In genomic region chr22:19412478-19412877, GRCh38 we compare ENCODE assay signal across 35 cellular contexts. TPM values are rescaled to one million over a fixed set of nuclear protein-coding genes. Genes with fewer than 3 reads are reported as not detected.
DNase-seq lines count a peak whose midpoint lies in the region; ATAC-seq, FAIRE-seq and TF ChIP-seq lines count a peak whose summit lies in the region.
"Had no signal": no experiment of that assay in that cellular context is flagged by ENCODE, and none has a peak within 500 bp of the region (broad histone marks: within the 10 kb centered on the region; RNA-seq: fewer than 3 reads in every experiment).

No MANE protein-coding gene starts in this region.

- H3K23ac ChIP-seq in trophoblast cell (ENCODE audit: low read length) = no peak overlapping the region

- no peak overlapping the region for H3K4me3 Mint-ChIP-seq in CD4-positive, CD25-positive, alpha-beta regulatory T cell
- no peak overlapping the region for H3K4me3 Mint-ChIP-seq in Caco-2 (ENCODE audit: unreplicated experiment)
- H3K4me3 Mint-ChIP-seq in glutamatergic neuron (ENCODE audit: unreplicated experiment) = no peak overlapping the region
- H3K4me3 Mint-ChIP-seq: activated CD4-positive, alpha-beta memory T cell treated with anti-CD3 and anti-CD28 coated beads for 36 hours; neural progenitor cell had no signal

- H3K79me1 ChIP-seq in trophoblast cell (ENCODE audit: low read length) = no peaks in the 10 kb centered on the region

- POLR2A ChIA-PET in Caco-2 (lab: Charles Lee) (interaction anchor here (0.6 kb wide), 1 partner anchor 144 kb away, joined by 4 read pairs; no protein-coding TSS in a partner anchor), K562 (lab: Yijun Ruan, JAX) (interaction anchor here (1.8 to 14.3 kb wide), 5 partner anchors 11 to 33 kb away, joined by 5 to 245 read pairs (median 13); partner anchors contain the start of genes HIRA and MRPL40)

- in situ Hi-C loops in K562 (cut with MboI) = no loop called here

- no peak overlapping the region for H4K91ac ChIP-seq in trophoblast cell (ENCODE audit: low read depth, low read length)

- H2AFZ ChIP-seq in K562 (ENCODE audit: low read depth, low read length) (no peak overlapping the region), trophoblast cell (ENCODE audit: insufficient read depth, low read length, poor library complexity) (no peak overlapping the region)
- H2AFZ ChIP-seq: neural progenitor cell, parathyroid adenoma had no signal

- H2BK5ac ChIP-seq in trophoblast cell (ENCODE audit: low read depth, low read length, poor library complexity) = no peak overlapping the region

- H3K4me1 Mint-ChIP-seq in CD4-positive, CD25-positive, alpha-beta regulatory T cell = peaks cover 5 to 44% (median 31%) of the 10 kb centered on the region in 4 donors
- no peaks in the 10 kb centered on the region for H3K4me1 Mint-ChIP-seq in Caco-2 (ENCODE audit: low read depth, unreplicated experiment)
- H3K4me1 Mint-ChIP-seq in glutamatergic neuron (ENCODE audit: low read depth, unreplicated experiment) = peaks cover 10% of the 10 kb centered on the region

- H4K12ac ChIP-seq in trophoblast cell (ENCODE audit: low read depth, low read length) = no peak overlapping the region

- H4K8ac ChIP-seq in trophoblast cell (ENCODE audit: low read depth, low read length) = no peak overlapping the region

- H3K4ac ChIP-seq in trophoblast cell (ENCODE audit: low read depth, low read length) = no peak overlapping the region

- peaks cover 21% of the 10 kb centered on the region for H3K9me1 ChIP-seq in K562 (ENCODE audit: control insufficient read depth, insufficient read depth, low read length)

- no peak for FAIRE-seq in K562 (lab: Jason Lieb, UNC)
- FAIRE-seq: keratinocyte, TTC549 had no signal

- no peak overlapping the region for H3K4me3 ChIP-seq in CD4-positive, CD25-positive, alpha-beta regulatory T cell (ENCODE audit: low read depth, low read length)
- no peak overlapping the region for H3K4me3 ChIP-seq in Caco-2 (ENCODE audit: low read depth, low read length)
- no peak overlapping the region for H3K4me3 ChIP-seq in K562
- no peak overlapping the region for H3K4me3 ChIP-seq in trophoblast cell (ENCODE audit: low read depth, low read length)
- H3K4me3 ChIP-seq: ascending aorta; BLaER1 treated with 17β-estradiol and CSF1 and Interleukin-3, amounts not matched to agents 10 nM and 100 nM; cardiac muscle cell; heart left ventricle; MG63; neural progenitor cell; right atrium auricular region; smooth muscle cell; stomach; tibial nerve had no signal

- peaks cover 44% of the 10 kb centered on the region for H4K20me1 ChIP-seq in K562 (replicated peaks; ENCODE audit: control insufficient read depth, insufficient read depth, low read length)

- H3K27me3 ChIP-seq in CD4-positive, CD25-positive, alpha-beta regulatory T cell (ENCODE audit: control insufficient read depth, insufficient read depth, low read length) = no peaks in the 10 kb centered on the region
- H3K27me3 ChIP-seq in Caco-2 (replicated peaks; ENCODE audit: control insufficient read depth, insufficient read depth, low read length) (no peaks in the 10 kb centered on the region), K562 (ENCODE audit: control insufficient read depth in 2 of 2, insufficient read depth in 2 of 2, low read length in 2 of 2) (no peaks in the 10 kb centered on the region), trophoblast cell (ENCODE audit: insufficient read depth, low read length) (no peaks in the 10 kb centered on the region)
- H3K27me3 ChIP-seq: ascending aorta; BLaER1 treated with 17β-estradiol and CSF1 and Interleukin-3, amounts not matched to agents 10 nM and 100 nM; cardiac muscle cell; heart left ventricle; MG63; neural progenitor cell; right atrium auricular region; stomach; tibial nerve had no signal

- peak overlapping the region in 1 of 2 experiments; percentile 17; a peak in 1 of 4 replicates for H3K9ac ChIP-seq in K562 (ENCODE audit: insufficient read depth in 1 of 2, low read depth in 2 of 2, low read length in 2 of 2)
- no peak overlapping the region for H3K9ac ChIP-seq in trophoblast cell (ENCODE audit: low read length)
- H3K9ac ChIP-seq: BLaER1 treated with 17β-estradiol and CSF1 and Interleukin-3, amounts not matched to agents 10 nM and 100 nM; neural progenitor cell; parathyroid adenoma had no signal

- peaks cover 15% of the 10 kb centered on the region for H3K36me3 Mint-ChIP-seq in CD4-positive, CD25-positive, alpha-beta regulatory T cell
- H3K36me3 Mint-ChIP-seq in Caco-2 (ENCODE audit: insufficient read depth, unreplicated experiment) (peaks cover 23% of the 10 kb centered on the region), glutamatergic neuron (ENCODE audit: unreplicated experiment) (no peaks in the 10 kb centered on the region)

- H2AK5ac ChIP-seq in trophoblast cell (ENCODE audit: low read length) = no peak overlapping the region

- H3K36me3 ChIP-seq in CD4-positive, CD25-positive, alpha-beta regulatory T cell (ENCODE audit: control insufficient read depth, insufficient read depth, low read length) = peaks cover 29% of the 10 kb centered on the region
- no peaks in the 10 kb centered on the region; the same call in none of the 2 replicates for H3K36me3 ChIP-seq in Caco-2 (ENCODE audit: control insufficient read depth, insufficient read depth, low read length)
- H3K36me3 ChIP-seq in K562 (ENCODE audit: control insufficient read depth, insufficient read depth, low read length) = peaks cover 80% of the 10 kb centered on the region
- peaks cover 8 to 20% of the 10 kb centered on the region in 2 experiments for H3K36me3 ChIP-seq in trophoblast cell (ENCODE audit: control insufficient read depth in 1 of 2, insufficient read depth in 2 of 2, low read length in 2 of 2)
- H3K36me3 ChIP-seq: cardiac muscle cell had no signal

- no peak overlapping the region for H2BK12ac ChIP-seq in trophoblast cell (ENCODE audit: low read length)

- ATAC-seq in CD4-positive, CD25-positive, alpha-beta regulatory T cell (ENCODE audit: low read depth in 2 of 2) = no peak
- peak; percentile 2; the same call in 1 of the 3 replicates for ATAC-seq in K562
- ATAC-seq: esophagus mucosa, PC-3 had no signal

- H3K27ac ChIP-seq in CD4-positive, CD25-positive, alpha-beta regulatory T cell (ENCODE audit: insufficient read depth, low read length, poor library complexity, severe bottlenecking) = no peak overlapping the region
- H3K27ac ChIP-seq in K562 (ENCODE audit: extremely low read depth, low read depth, low read length) (no peak overlapping the region; the same call in 2 of the 3 replicates), trophoblast cell (ENCODE audit: low read depth, low read length) (no peak overlapping the region)
- H3K27ac ChIP-seq: ascending aorta; BLaER1 treated with 17β-estradiol and CSF1 and Interleukin-3, amounts not matched to agents 10 nM and 100 nM; neural progenitor cell; parathyroid adenoma; right atrium auricular region; stomach; tibial nerve had no signal

- no peaks in the 10 kb centered on the region for H3K9me3 Mint-ChIP-seq in CD4-positive, CD25-positive, alpha-beta regulatory T cell
- H3K9me3 Mint-ChIP-seq in Caco-2 (ENCODE audit: unreplicated experiment) (no peaks in the 10 kb centered on the region), glutamatergic neuron (ENCODE audit: unreplicated experiment) (no peaks in the 10 kb centered on the region)
- H3K9me3 Mint-ChIP-seq: activated CD4-positive, alpha-beta memory T cell treated with anti-CD3 and anti-CD28 coated beads for 36 hours had no signal

- CTCF ChIA-PET in Caco-2 (lab: Charles Lee) (no interaction called here), K562 (lab: Yijun Ruan, JAX; ENCODE audit: low intra/inter-chr PET ratio) (no interaction called here)

- H3K79me2 ChIP-seq in K562 (ENCODE audit: control insufficient read depth, insufficient read depth, low read length) (peaks cover 86% of the 10 kb centered on the region), trophoblast cell (ENCODE audit: control insufficient read depth, insufficient read depth, low read length, poor library complexity) (no peaks in the 10 kb centered on the region)

- intact Hi-C loops in Caco-2 (cut with micrococcal nuclease; ENCODE audit: unreplicated experiment) = no loop called here
- intact Hi-C loops in K562 (cut with micrococcal nuclease) = loop anchor here (10.0 kb wide), 1 partner anchor 612 kb away; the partner anchor contains the start of gene TANGO2

- no peaks in the 10 kb centered on the region for H3K9me3 ChIP-seq in CD4-positive, CD25-positive, alpha-beta regulatory T cell (ENCODE audit: control insufficient read depth in 2 of 2, low read length in 2 of 2)
- no peaks in the 10 kb centered on the region for H3K9me3 ChIP-seq in Caco-2
- H3K9me3 ChIP-seq in K562 (replicated peaks; ENCODE audit: control insufficient read depth, insufficient read depth, low read depth, low read length) = no peaks in the 10 kb centered on the region
- no peaks in the 10 kb centered on the region for H3K9me3 ChIP-seq in trophoblast cell (ENCODE audit: insufficient read depth, low read depth, low read length)
- H3K9me3 ChIP-seq: ascending aorta, heart left ventricle, MG63, right atrium auricular region, stomach, tibial nerve had no signal

- H3K27ac Mint-ChIP-seq in CD4-positive, CD25-positive, alpha-beta regulatory T cell = peak overlapping the region; percentile 21 to 79 (median 28)
- H3K27ac Mint-ChIP-seq in Caco-2 (ENCODE audit: unreplicated experiment) (peak overlapping the region; percentile 6), glutamatergic neuron (ENCODE audit: unreplicated experiment) (no peak overlapping the region)
- H3K27ac Mint-ChIP-seq: neural progenitor cell had no signal

- H3K14ac ChIP-seq in trophoblast cell (ENCODE audit: low read length) = no peak overlapping the region

- TF ChIP-seq RAD21 in K562 (CRISPR knock-in tag; conservative IDR thresholded peaks at IDR 0.05 in 1 of 2, IDR thresholded peaks at IDR 0.05 in 1 of 2) = no peak

- WGBS in K562 (ENCODE audit: insufficient coverage, low coverage, missing lambda C conversion rate) = 89% methylated on average over 4 of the region's 4 CpGs
- WGBS in trophoblast cell (ENCODE audit: extremely low coverage, insufficient coverage, insufficient read length) = no CpG with 5 or more reads among the region's 4 CpGs

- H3K18ac ChIP-seq in trophoblast cell (ENCODE audit: low read length) = peak overlapping the region; percentile 7

- H3K4me2 ChIP-seq in K562 (ENCODE audit: insufficient read depth, low read length) = no peak overlapping the region
- H3K4me2 ChIP-seq in trophoblast cell (ENCODE audit: low read length) = no peak overlapping the region
- H3K4me2 ChIP-seq: BLaER1 treated with 17β-estradiol and CSF1 and Interleukin-3, amounts not matched to agents 10 nM and 100 nM; neural progenitor cell; smooth muscle cell had no signal

- TF ChIP-seq EP300 in K562 (IDR thresholded peaks at IDR 0.05; ENCODE audit: low read length) = no peak

- no peak for DNase-seq in CD4-positive, CD25-positive, alpha-beta regulatory T cell
- DNase-seq in Caco-2 (no peak), K562 (ENCODE audit: extremely low read depth in 1 of 4, low spot score in 3 of 4) (no peak), trophoblast cell (no peak), NCI-H526 (lab: John Stamatoyannopoulos, UW) (no peak), Kasumi-1 (lab: John Stamatoyannopoulos, UW) (no peak), glutamatergic neuron (no peak)
- DNase-seq: activated CD4-positive, alpha-beta memory T cell treated with anti-CD3 and anti-CD28 coated beads for 36 hours; activated CD4-positive, CD25-positive, alpha-beta regulatory T cell; activated CD8-positive, alpha-beta memory T cell treated with anti-CD3 and anti-CD28 coated beads, Interleukin-2, amount 50 U/mL, for 48 hours; activated effector memory CD4-positive, alpha-beta T cell treated with Interleukin-2 at 50 U/mL for 16 hours; Calu3; DMS79 treated with DMSO at 0.1 percent for 48 hours; GF-D8; heart left ventricle; left ventricle myocardium superior; mesendoderm; MG63; NCI-H1105 treated with DMSO at 0.1 percent for 48 hours; NCI-H187 treated with DMSO at 0.1 percent for 48 hours; NCI-H524 treated with DMSO at 0.1 percent for 48 hours; NK-92 treated with Interleukin-12 subunit alpha and Interleukin-12 subunit beta, amount 100 ng/mL, for 24 hours; PC-3; stomach had no signal

- no peak overlapping the region for H2BK120ac ChIP-seq in trophoblast cell (ENCODE audit: insufficient read depth, low read length, poor library complexity)

- TF ChIP-seq CTCF in Caco-2 (IDR thresholded peaks at IDR 0.05; ENCODE audit: insufficient read depth in 1 of 2, low read depth in 1 of 2, low read length in 1 of 2, severe bottlenecking in 1 of 2, unreplicated experiment in 1 of 2) = no peak
- no peak for TF ChIP-seq CTCF in K562 (IDR thresholded peaks at IDR 0.05 in 2 of 3, conservative IDR thresholded peaks at IDR 0.05 in 1 of 3; ENCODE audit: insufficient read depth in 2 of 3, low read depth in 1 of 3, low read length in 3 of 3)
- TF ChIP-seq CTCF in glutamatergic neuron (IDR thresholded peaks at IDR 0.05; ENCODE audit: partially characterized antibody, unreplicated experiment) = no peak

- no peaks in the 10 kb centered on the region for H3K4me1 ChIP-seq in CD4-positive, CD25-positive, alpha-beta regulatory T cell (ENCODE audit: control insufficient read depth, insufficient read depth, low read length, poor library complexity, severe bottlenecking)
- no peaks in the 10 kb centered on the region for H3K4me1 ChIP-seq in Caco-2
- H3K4me1 ChIP-seq in K562 (replicated peaks in 1 of 2; ENCODE audit: control insufficient read depth in 2 of 2, insufficient read depth in 2 of 2, low read length in 2 of 2) = peaks cover 8 to 15% of the 10 kb centered on the region in 2 experiments; a peak in 4 of 5 replicates
- H3K4me1 ChIP-seq in trophoblast cell (ENCODE audit: control insufficient read depth in 1 of 2, insufficient read depth in 2 of 2, low read length in 2 of 2) = peaks cover 3 to 10% of the 10 kb centered on the region in 2 experiments
- H3K4me1 ChIP-seq: ascending aorta, neural progenitor cell had no signal

- no TSS peak for BruUV-seq in Caco-2 (replicated peaks; lab: Mats Ljungman, UMichigan)
- BruUV-seq in K562 (replicated peaks; lab: Mats Ljungman, UMichigan) = no TSS peak

- no peaks in the 10 kb centered on the region for H3K27me3 Mint-ChIP-seq in CD4-positive, CD25-positive, alpha-beta regulatory T cell
- no peaks in the 10 kb centered on the region for H3K27me3 Mint-ChIP-seq in Caco-2 (ENCODE audit: insufficient read depth, unreplicated experiment)
- no peaks in the 10 kb centered on the region for H3K27me3 Mint-ChIP-seq in glutamatergic neuron (ENCODE audit: unreplicated experiment)
- H3K27me3 Mint-ChIP-seq: activated CD4-positive, alpha-beta memory T cell treated with anti-CD3 and anti-CD28 coated beads for 36 hours had no signal

- no peak for TF ChIP-seq POLR2A in K562 (conservative IDR thresholded peaks at IDR 0.05)

RNA-seq across cellular contexts. Expression of gene HIRA, which starts 19.1 kb away (rescaled TPM):
- total RNA-seq in CD4-positive, CD25-positive, alpha-beta regulatory T cell = 30.2 TPM
- 1 to 10 TPM; 1.4 to 6.2 (median 2.6) TPM for polyA plus RNA-seq in CD4-positive, CD25-positive, alpha-beta regulatory T cell
- total RNA-seq in Caco-2 (2022) (57.6 and 60.1 TPM in 2 replicates), K562 (2014; rRNA removed) (58.3 and 70.6 TPM in 2 replicates), K562 (2014; rRNA removed; fragmentation: Illumina TruSeq; extraction: Trizol) (53.9 and 54.0 TPM in 2 replicates), K562 (2015; rRNA removed; fragmentation: Illumina TruSeq; extraction: Trizol) (57.5 and 58.4 TPM in 2 replicates), K562 (2021) (115 and 132 TPM in 2 replicates), glutamatergic neuron (ENCODE audit: unreplicated experiment) (51.0 TPM)
- total RNA-seq in K562 (2011; cell fraction: chromatin; rRNA removed; ENCODE audit: low replicate concordance) = 103 and 120 TPM in 2 replicates
- 79.7 and 81.6 TPM in 2 replicates for total RNA-seq in K562 (2011; cell fraction: nucleolus; rRNA removed)
- 66.5 and 67.1 TPM in 2 replicates for total RNA-seq in K562 (2011; cell fraction: nucleoplasm; rRNA removed)
- polyA plus RNA-seq in K562 (2011; rRNA removed) (71.7 and 82.2 TPM in 2 replicates), K562 (2014; fragmentation: Illumina TruSeq; extraction: Trizol) (106 and 114 TPM in 2 replicates), K562 (2014; fragmentation: Nextera tagmentation; extraction: Ambion mirVana) (1 to 10 TPM in 1 of 2 experiments, under 1 TPM in 1; 0.96 to 1.2 TPM), K562 (2014; rRNA removed) (80.0 and 80.8 TPM in 2 replicates)
- 105 and 109 TPM in 2 replicates for polyA plus RNA-seq in K562 (2011; cell fraction: cytosol; rRNA removed)
- 104 and 124 TPM in 2 replicates for polyA plus RNA-seq in K562 (2011; cell fraction: nucleus; rRNA removed)
- 91.6 and 91.8 TPM in 2 replicates for polyA plus RNA-seq in K562 (2012)
- polyA minus RNA-seq in K562 (2011; rRNA and poly(A)+ RNA removed) = 93.7 and 126 TPM in 2 replicates
- 65.3 and 93.4 TPM in 2 replicates for polyA minus RNA-seq in K562 (2011; cell fraction: cytosol; rRNA and poly(A)+ RNA removed)
- 30.3 and 61.3 TPM in 2 replicates for polyA minus RNA-seq in K562 (2011; cell fraction: nucleus; rRNA and poly(A)+ RNA removed)
- 13.1 and 13.7 TPM in 2 replicates for polyA plus RNA-seq in trophoblast cell (2013)

RNA-seq across cellular contexts. Expression of gene MRPL40, which starts 19.9 kb away (rescaled TPM):
- total RNA-seq in CD4-positive, CD25-positive, alpha-beta regulatory T cell = 12.1 TPM
- 10 to 100 TPM; 59.5 to 75.5 (median 60.9) TPM for polyA plus RNA-seq in CD4-positive, CD25-positive, alpha-beta regulatory T cell
- total RNA-seq in Caco-2 (2022) (42.6 and 42.7 TPM in 2 replicates), K562 (2014; rRNA removed) (160 and 182 TPM in 2 replicates), K562 (2014; rRNA removed; fragmentation: Illumina TruSeq; extraction: Trizol) (208 and 209 TPM in 2 replicates), K562 (2015; rRNA removed; fragmentation: Illumina TruSeq; extraction: Trizol) (181 and 198 TPM in 2 replicates), K562 (2021) (132 and 144 TPM in 2 replicates), glutamatergic neuron (ENCODE audit: unreplicated experiment) (24.4 TPM)
- 13.9 and 26.1 TPM in 2 replicates for total RNA-seq in K562 (2011; cell fraction: chromatin; rRNA removed; ENCODE audit: low replicate concordance)
- total RNA-seq in K562 (2011; cell fraction: nucleolus; rRNA removed) = 29.0 and 32.5 TPM in 2 replicates
- total RNA-seq in K562 (2011; cell fraction: nucleoplasm; rRNA removed) = 25.1 and 32.0 TPM in 2 replicates
- polyA plus RNA-seq in K562 (2011; rRNA removed) (175 and 219 TPM in 2 replicates), K562 (2014; fragmentation: Illumina TruSeq; extraction: Trizol) (197 and 237 TPM in 2 replicates), K562 (2014; fragmentation: Nextera tagmentation; extraction: Ambion mirVana) (100 to 1,000 TPM; 601 to 652 TPM), K562 (2014; rRNA removed) (223 TPM in 2 replicates)
- polyA plus RNA-seq in K562 (2011; cell fraction: cytosol; rRNA removed) = 88.3 and 113 TPM in 2 replicates
- polyA plus RNA-seq in K562 (2011; cell fraction: nucleus; rRNA removed) = 34.6 and 66.5 TPM in 2 replicates
- 159 TPM in 2 replicates for polyA plus RNA-seq in K562 (2012)
- 52.5 and 73.2 TPM in 2 replicates for polyA minus RNA-seq in K562 (2011; rRNA and poly(A)+ RNA removed)
- 31.3 and 34.3 TPM in 2 replicates for polyA minus RNA-seq in K562 (2011; cell fraction: cytosol; rRNA and poly(A)+ RNA removed)
- 12.0 and 31.3 TPM in 2 replicates for polyA minus RNA-seq in K562 (2011; cell fraction: nucleus; rRNA and poly(A)+ RNA removed)
- 22.4 and 23.6 TPM in 2 replicates for polyA plus RNA-seq in trophoblast cell (2013)

RNA-seq across cellular contexts. Expression of gene C22orf39, which starts 35.0 kb away (rescaled TPM):
- 37.2 TPM for total RNA-seq in CD4-positive, CD25-positive, alpha-beta regulatory T cell
- 10 to 100 TPM; 45.7 to 73.0 (median 62.7) TPM for polyA plus RNA-seq in CD4-positive, CD25-positive, alpha-beta regulatory T cell
- total RNA-seq in Caco-2 (2022) (30.7 and 36.1 TPM in 2 replicates), K562 (2014; rRNA removed) (94.7 and 124 TPM in 2 replicates), K562 (2014; rRNA removed; fragmentation: Illumina TruSeq; extraction: Trizol) (57.2 and 59.5 TPM in 2 replicates), K562 (2015; rRNA removed; fragmentation: Illumina TruSeq; extraction: Trizol) (61.3 and 63.2 TPM in 2 replicates), K562 (2021) (66.8 and 68.0 TPM in 2 replicates), glutamatergic neuron (ENCODE audit: unreplicated experiment) (47.7 TPM)
- total RNA-seq in K562 (2011; cell fraction: chromatin; rRNA removed; ENCODE audit: low replicate concordance) = 119 and 122 TPM in 2 replicates
- total RNA-seq in K562 (2011; cell fraction: nucleolus; rRNA removed) = 71.8 and 76.0 TPM in 2 replicates
- total RNA-seq in K562 (2011; cell fraction: nucleoplasm; rRNA removed) = 107 and 142 TPM in 2 replicates
- polyA plus RNA-seq in K562 (2011; rRNA removed) (139 and 244 TPM in 2 replicates), K562 (2014; fragmentation: Illumina TruSeq; extraction: Trizol) (68.6 and 73.5 TPM in 2 replicates), K562 (2014; fragmentation: Nextera tagmentation; extraction: Ambion mirVana) (10 to 100 TPM; 20.4 to 25.9 TPM), K562 (2014; rRNA removed) (112 and 121 TPM in 2 replicates)
- polyA plus RNA-seq in K562 (2011; cell fraction: cytosol; rRNA removed) = 164 and 257 TPM in 2 replicates
- polyA plus RNA-seq in K562 (2011; cell fraction: nucleus; rRNA removed) = 71.0 and 99.7 TPM in 2 replicates
- polyA plus RNA-seq in K562 (2012) = 87.8 and 120 TPM in 2 replicates
- 116 and 185 TPM in 2 replicates for polyA minus RNA-seq in K562 (2011; rRNA and poly(A)+ RNA removed)
- polyA minus RNA-seq in K562 (2011; cell fraction: cytosol; rRNA and poly(A)+ RNA removed) = 49.4 and 80.5 TPM in 2 replicates
- 24.9 and 58.9 TPM in 2 replicates for polyA minus RNA-seq in K562 (2011; cell fraction: nucleus; rRNA and poly(A)+ RNA removed)
- polyA plus RNA-seq in trophoblast cell (2013) = 17.3 and 18.3 TPM in 2 replicates
